In genomic region chr12:80756875-80757274, GRCh38 we compare ENCODE assay signal across 17 cellular contexts. TPM values are rescaled to one million over a fixed set of nuclear protein-coding genes. Genes with fewer than 3 reads are reported as not detected.
DNase-seq lines count a peak whose midpoint lies in the region; ATAC-seq, FAIRE-seq and TF ChIP-seq lines count a peak whose summit lies in the region.
"Had no signal": no experiment of that assay in that cellular context is flagged by ENCODE, and none has a peak within 500 bp of the region (broad histone marks: within the 10 kb centered on the region; RNA-seq: fewer than 3 reads in every experiment).

No MANE protein-coding gene starts in this region.

- H4K20me1 ChIP-seq in GM12878 (ENCODE audit: control insufficient read depth, insufficient read depth) (no peaks in the 10 kb centered on the region), hepatocyte (ENCODE audit: insufficient read depth, poor library complexity, severe bottlenecking) (no peaks in the 10 kb centered on the region)

- H3K9me2 ChIP-seq in hepatocyte (replicated peaks; ENCODE audit: insufficient read depth) = no peaks in the 10 kb centered on the region

- in situ Hi-C loops in GM12878 (cut with MboI) = no loop called here

- H3K4me2 ChIP-seq in GM12878 (ENCODE audit: control insufficient read depth, insufficient read depth) = no peak overlapping the region
- no peak overlapping the region for H3K4me2 ChIP-seq in hepatocyte
- H3K4me2 ChIP-seq: A549 had no signal

- H3K27ac ChIP-seq in GM12878 (ENCODE audit: control insufficient read depth, insufficient read depth) = no peak overlapping the region
- H3K27ac ChIP-seq in hepatocyte = no peak overlapping the region
- H3K27ac ChIP-seq: A549, esophagus squamous epithelium, parathyroid adenoma, vagina, VCaP had no signal

- no peak for TF ChIP-seq EP300 in GM12878 (IDR thresholded peaks at IDR 0.05; ENCODE audit: borderline replicate concordance in 1 of 2, control insufficient read depth in 1 of 2, low read depth in 2 of 2, low read length in 2 of 2)

- H3K79me2 ChIP-seq in GM12878 (ENCODE audit: control insufficient read depth, insufficient read depth, low read length) (no peaks in the 10 kb centered on the region), hepatocyte (no peaks in the 10 kb centered on the region)
- H3K79me2 ChIP-seq: parathyroid adenoma had no signal

- ATAC-seq in GM21360 (IDR thresholded peaks at IDR 0.05; ENCODE audit: unreplicated experiment) (peak; percentile 94), HG02938 (IDR thresholded peaks at IDR 0.05; ENCODE audit: unreplicated experiment) (peak; percentile 60), GM12878 (peak; percentile 68)
- ATAC-seq: A549 had no signal

- TF ChIP-seq RAD21 in GM12878 (IDR thresholded peaks at IDR 0.05; ENCODE audit: insufficient read depth, low read depth, low read length) = no peak

- FAIRE-seq in GM12878 (lab: Jason Lieb, UNC) = no peak
- FAIRE-seq: A549 had no signal

- TF ChIP-seq POLR2A in GM12878 (IDR thresholded peaks at IDR 0.05; ENCODE audit: low read depth, low read length) = no peak

- no peak overlapping the region for H2AFZ ChIP-seq in GM12878 (ENCODE audit: control insufficient read depth, low read depth, low read length)
- no peak overlapping the region for H2AFZ ChIP-seq in hepatocyte
- H2AFZ ChIP-seq: parathyroid adenoma had no signal

- intact Hi-C loops in GM12878 (cut with micrococcal nuclease; ENCODE audit: unreplicated experiment) = no loop called here

- RAD21 ChIA-PET in GM12878 (lab: Charles Lee; ENCODE audit: unreplicated experiment) = interaction anchor here (0.6 kb wide), 1 partner anchor 54 kb away, joined by 4 read pairs; no protein-coding TSS in a partner anchor

- H3K27me3 ChIP-seq in GM12878 (replicated peaks in 1 of 2; ENCODE audit: control insufficient read depth in 2 of 2, insufficient read depth in 2 of 2, low read length in 1 of 2) (no peaks in the 10 kb centered on the region), hepatocyte (no peaks in the 10 kb centered on the region)
- H3K27me3 ChIP-seq: esophagus squamous epithelium, vagina had no signal

- DNase-seq in ELR (ENCODE audit: low read depth) (peak; percentile 17), GM12878 (ENCODE audit: low read depth, low spot score) (no peak), ureter (ENCODE audit: low spot score) (no peak), iPS-NIHi7 (ENCODE audit: extremely low spot score) (no peak), hepatocyte (ENCODE audit: low spot score) (no peak), NOMO-1 (lab: John Stamatoyannopoulos, UW; ENCODE audit: unreplicated experiment in 2 of 2) (no peak)
- DNase-seq: esophagus squamous epithelium; NCI-H146; NCI-H774; Right ventricle myocardium superior; stimulated activated CD8-positive, alpha-beta memory T cell treated with anti-CD3 and anti-CD28 coated beads, Interleukin-4, amount 100 ng/mL, for 48 hours had no signal

- H3K36me3 ChIP-seq in GM12878 (ENCODE audit: control insufficient read depth in 2 of 2, insufficient read depth in 2 of 2, low read length in 1 of 2) (no peaks in the 10 kb centered on the region), hepatocyte (replicated peaks; ENCODE audit: insufficient read depth, low read depth) (no peaks in the 10 kb centered on the region)
- H3K36me3 ChIP-seq: esophagus squamous epithelium, vagina had no signal

- POLR2A ChIA-PET in GM12878 (lab: Charles Lee) = no interaction called here

- SMC1A ChIA-PET in GM12878 (lab: Charles Lee; ENCODE audit: uncharacterized antibody, unreplicated experiment) = no interaction called here

- WGBS in GM12878 (ENCODE audit: insufficient coverage, insufficient replicate concordance, low lambda C conversion rate, missing lambda C conversion rate) = 8% methylated on average over 1 of the region's 1 CpG
- WGBS in hepatocyte (ENCODE audit: low lambda C conversion rate, missing lambda C conversion rate) = 90% methylated on average over 1 of the region's 1 CpG

- no peaks in the 10 kb centered on the region for H3K9me3 ChIP-seq in GM12878 (replicated peaks; ENCODE audit: control insufficient read depth, insufficient read depth, low read length)
- H3K9me3 ChIP-seq in hepatocyte (ENCODE audit: low read depth) = no peaks in the 10 kb centered on the region
- H3K9me3 ChIP-seq: A549, esophagus squamous epithelium, vagina had no signal

- CTCF ChIA-PET in GM12878 (lab: Yijun Ruan, JAX) = no interaction called here

- H3K4me1 ChIP-seq in GM12878 (ENCODE audit: control insufficient read depth, insufficient read depth, low read length) (no peaks in the 10 kb centered on the region), hepatocyte (ENCODE audit: insufficient read depth) (no peaks in the 10 kb centered on the region)
- H3K4me1 ChIP-seq: A549, esophagus squamous epithelium, parathyroid adenoma, vagina had no signal

- no TSS peak for BruUV-seq in GM12878 (replicated peaks; lab: Mats Ljungman, UMichigan)

- no peak for TF ChIP-seq CTCF in GM12878 (IDR thresholded peaks at IDR 0.05 in 2 of 3, conservative IDR thresholded peaks at IDR 0.05 in 1 of 3; ENCODE audit: control insufficient read depth in 2 of 3, extremely low read depth in 1 of 3, insufficient read depth in 1 of 3, low read depth in 3 of 3, low read length in 3 of 3)
- TF ChIP-seq CTCF in hepatocyte (IDR thresholded peaks at IDR 0.05; ENCODE audit: poor library complexity) = no peak

- H3K4me3 ChIP-seq in GM12878 = no peak overlapping the region
- H3K4me3 ChIP-seq in hepatocyte = no peak overlapping the region
- H3K4me3 ChIP-seq: A549, esophagus squamous epithelium, vagina had no signal

- no peak overlapping the region for H3K9ac ChIP-seq in GM12878 (ENCODE audit: control insufficient read depth, insufficient read depth, low read length)
- H3K9ac ChIP-seq: parathyroid adenoma had no signal

TF ChIP-seq in GM12878, 131 proteins besides CTCF, POLR2A, EP300 and RAD21:
- TF ChIP-seq ZZZ3 (IDR thresholded peaks at IDR 0.05; ENCODE audit: control insufficient read depth, insufficient read length, low read depth) (no peak), MEF2A (IDR thresholded peaks at IDR 0.05; ENCODE audit: insufficient read depth, low read depth, low read length) (peak; percentile 75; the same call in 1 of the 2 replicates), RUNX3 (IDR thresholded peaks at IDR 0.05; ENCODE audit: low read length) (peak; percentile 50; the same call in 1 of the 2 replicates)

RNA-seq across cellular contexts. Expression of gene MYF5, which starts 40.2 kb away (rescaled TPM):
- not detected in 2 replicates for total RNA-seq in GM12878 (2013; cell fraction: nucleolus; rRNA removed)
- total RNA-seq in GM12878 (2014; rRNA removed) (not detected in 2 replicates), GM12878 (2014; rRNA removed; fragmentation: Illumina TruSeq; extraction: Trizol) (not detected in 2 replicates), GM12878 (2021) (not detected in 2 replicates), ureter (not detected), hepatocyte (not detected in 2 replicates)
- not detected for polyA plus RNA-seq in GM12878 (2011; ENCODE audit: low read depth)
- polyA plus RNA-seq in GM12878 (2011; rRNA removed) (not detected in 2 replicates), GM12878 (2014; fragmentation: Illumina TruSeq; extraction: Trizol) (not detected in 2 replicates), GM12878 (2014; fragmentation: Nextera tagmentation; extraction: Ambion mirVana) (not detected), GM12878 (2014; rRNA removed) (not detected in 2 replicates), GM12878 (2016; fragmentation: Nextera tagmentation; extraction: Ambion mirVana) (not detected), hepatocyte (not detected in 2 replicates)
- not detected in 2 replicates for polyA plus RNA-seq in GM12878 (2011; cell fraction: cytosol; rRNA removed)
- not detected in 2 replicates for polyA plus RNA-seq in GM12878 (2011; cell fraction: nucleus; rRNA removed)
- not detected in 2 replicates for polyA plus RNA-seq in GM12878 (2012)
- polyA minus RNA-seq in GM12878 (2011; rRNA and poly(A)+ RNA removed) = not detected in 2 replicates
- not detected in 2 replicates for polyA minus RNA-seq in GM12878 (2011; cell fraction: cytosol; rRNA and poly(A)+ RNA removed)
- polyA minus RNA-seq in GM12878 (2011; cell fraction: nucleus; rRNA and poly(A)+ RNA removed) = not detected in 2 replicates
- total RNA-seq: esophagus squamous epithelium, Right ventricle myocardium superior, vagina had no signal
- polyA plus RNA-seq: A549 had no signal

RNA-seq across cellular contexts. Expression of gene MYF6, which starts 49.4 kb away (rescaled TPM):
- not detected in 2 replicates for total RNA-seq in GM12878 (2013; cell fraction: nucleolus; rRNA removed)
- total RNA-seq in GM12878 (2014; rRNA removed) = not detected in 2 replicates
- total RNA-seq in GM12878 (2014; rRNA removed; fragmentation: Illumina TruSeq; extraction: Trizol) = not detected in 2 replicates
- total RNA-seq in GM12878 (2021) = not detected in 2 replicates
- not detected for polyA plus RNA-seq in GM12878 (2011; ENCODE audit: low read depth)
- not detected in 2 replicates for polyA plus RNA-seq in GM12878 (2011; rRNA removed)
- not detected in 2 replicates for polyA plus RNA-seq in GM12878 (2011; cell fraction: cytosol; rRNA removed)
- not detected in 2 replicates for polyA plus RNA-seq in GM12878 (2011; cell fraction: nucleus; rRNA removed)
- not detected in 2 replicates for polyA plus RNA-seq in GM12878 (2012)
- polyA plus RNA-seq in GM12878 (2014; fragmentation: Illumina TruSeq; extraction: Trizol) = not detected in 2 replicates
- polyA plus RNA-seq in GM12878 (2014; fragmentation: Nextera tagmentation; extraction: Ambion mirVana) = not detected
- polyA plus RNA-seq in GM12878 (2014; rRNA removed) = not detected in 2 replicates
- not detected for polyA plus RNA-seq in GM12878 (2016; fragmentation: Nextera tagmentation; extraction: Ambion mirVana)
- polyA minus RNA-seq in GM12878 (2011; rRNA and poly(A)+ RNA removed) = not detected in 2 replicates
- polyA minus RNA-seq in GM12878 (2011; cell fraction: cytosol; rRNA and poly(A)+ RNA removed) = not detected in 2 replicates
- not detected in 2 replicates for polyA minus RNA-seq in GM12878 (2011; cell fraction: nucleus; rRNA and poly(A)+ RNA removed)
- total RNA-seq in ureter = not detected
- total RNA-seq in hepatocyte = 0.30 TPM in 1 of 2 replicates, not detected in the other
- polyA plus RNA-seq in hepatocyte = not detected in 2 replicates
- total RNA-seq: Right ventricle myocardium superior, vagina had no signal
- polyA plus RNA-seq: A549 had no signal
